In genomic region chr2:113504081-113504480, GRCh38 we compare ENCODE assay signal across 10 cellular contexts. TPM values are rescaled to one million over a fixed set of nuclear protein-coding genes. Genes with fewer than 3 reads are reported as not detected.
DNase-seq lines count a peak whose midpoint lies in the region; ATAC-seq, FAIRE-seq and TF ChIP-seq lines count a peak whose summit lies in the region.
"Not testable (repeated sequence)": the region's sequence is repeated elsewhere in the genome, so short reads cannot be mapped to it uniquely, and the experiment has no call there.
"Had no signal": no experiment of that assay in that cellular context is flagged by ENCODE, and none has a peak within 500 bp of the region (broad histone marks: within the 10 kb centered on the region; RNA-seq: fewer than 3 reads in every experiment).

No MANE protein-coding gene starts in this region.

- 16% methylated on average over 5 of the region's 23 CpGs; no CpG with 5 or more reads in 1 of the 2 experiments for WGBS in endodermal cell (ENCODE audit: insufficient coverage in 1 of 2, insufficient read length in 1 of 2), 2 experiments
- WGBS in HepG2 (ENCODE audit: low lambda C conversion rate), result 4% methylated on average over 14 of the region's 23 CpGs
- WGBS in neuronal stem cell (ENCODE audit: extremely low coverage in 2 of 2, insufficient read length in 2 of 2, insufficient replicate concordance in 1 of 2), 2 donors, result no CpG with 5 or more reads among the region's 23 CpGs

- TF ChIP-seq RAD21 in HepG2 (CRISPR knock-in tag; IDR thresholded peaks at IDR 0.05), result not testable (repeated sequence)

- not testable (repeated sequence) for H3K36me3 ChIP-seq in endodermal cell (ENCODE audit: control insufficient read depth, insufficient read depth, low read length); HepG2 (replicated peaks in 1 of 2; ENCODE audit: control insufficient read depth in 1 of 2, insufficient read depth in 2 of 2, low read length in 2 of 2); neuronal stem cell (replicated peaks in 1 of 2; ENCODE audit: control insufficient read depth in 2 of 2, insufficient read depth in 2 of 2, low read length in 2 of 2); thoracic aorta

- H3K27me3 ChIP-seq in HL-60 (ENCODE audit: insufficient read depth, poor library complexity, severe bottlenecking); thoracic aorta (replicated peaks; ENCODE audit: insufficient read depth): not testable (repeated sequence)
- H3K27me3 ChIP-seq in endodermal cell (ENCODE audit: control insufficient read depth, insufficient read depth, low read length, poor library complexity, severe bottlenecking), result peaks cover 79% of the 10 kb centered on the region
- peaks cover 0 to 19% of the 10 kb centered on the region in 2 experiments; a peak in 4 of 5 replicates for H3K27me3 ChIP-seq in HepG2 (ENCODE audit: control insufficient read depth in 1 of 2, insufficient read depth in 2 of 2, low read length in 2 of 2)
- H3K27me3 ChIP-seq in neuronal stem cell (ENCODE audit: control insufficient read depth in 3 of 3, insufficient read depth in 3 of 3, low read depth in 1 of 3, low read length in 3 of 3), result peaks cover 3 to 40% (median 35%) of the 10 kb centered on the region in 3 experiments

- H4K91ac ChIP-seq in neuronal stem cell (ENCODE audit: low read depth, low read length, poor library complexity), result not testable (repeated sequence)

- peak overlapping the region; percentile 6; the same call in 1 of the 2 replicates for H3K4me3 Mint-ChIP-seq in WTC11
- H3K4me3 Mint-ChIP-seq in activated T-helper 2 cell treated with anti-CD3 and anti-CD28 coated beads, Interferon-gamma antibody, Interleukin-2, Interleukin-4, amounts not matched to agents 10 μg/mL and 5 μg/mL and 100 μg/mL, durations not matched to agents 14 hours and 24 hours and 36 hours (ENCODE audit: low read depth), result peak overlapping the region; percentile 39
- H3K4me3 Mint-ChIP-seq in endodermal cell, result not testable (repeated sequence)

- not testable (repeated sequence) for H2BK5ac ChIP-seq in neuronal stem cell (ENCODE audit: low read length)

- H3K4me3 ChIP-seq in HL-60 (replicated peaks; ENCODE audit: insufficient read depth, low read length) (peak overlapping the region; percentile 53), HepG2 (replicated peaks in 1 of 3; ENCODE audit: insufficient read depth in 1 of 3, low read depth in 2 of 3, low read length in 3 of 3) (peak overlapping the region in 2 of 3 experiments; percentile 58 to 75; a peak in 2 of 6 replicates), thoracic aorta (peak overlapping the region; percentile 76)
- not testable (repeated sequence) for H3K4me3 ChIP-seq in endodermal cell (ENCODE audit: low read length); neuronal stem cell (ENCODE audit: low read length in 2 of 2)

- POLR2A ChIA-PET in WTC11 (lab: Charles Lee); HepG2 (lab: Yijun Ruan, JAX): not testable (repeated sequence)

- TF ChIP-seq EP300 in HepG2 (IDR thresholded peaks at IDR 0.05; ENCODE audit: low read depth in 2 of 2, low read length in 2 of 2); HepG2 (CRISPR knock-in tag; IDR thresholded peaks at IDR 0.05; ENCODE audit: borderline replicate concordance): not testable (repeated sequence)

- in situ Hi-C loops in HepG2 (cut with HindIII; ENCODE audit: extremely low pct_ligation_motif_present, low pct_unique_long_range_greater_than_20kb), result not testable (repeated sequence)

- not testable (repeated sequence) for H2BK12ac ChIP-seq in neuronal stem cell (ENCODE audit: low read length)

- ATAC-seq in WTC11 (0 out of 2 replicates have a peak, but pooled peaks have one; percentile 6), HepG2 (0 out of 3 replicates have a peak, but pooled peaks have one; percentile 1)
- ATAC-seq in thoracic aorta (ENCODE audit: insufficient number of reproducible peaks, low FRiP score, low read depth), result not testable (repeated sequence)

- not testable (repeated sequence) for H3K27ac Mint-ChIP-seq in WTC11; activated T-helper 2 cell treated with anti-CD3 and anti-CD28 coated beads, Interferon-gamma antibody, Interleukin-2, Interleukin-4, amounts not matched to agents 10 μg/mL and 5 μg/mL and 100 μg/mL, durations not matched to agents 14 hours and 24 hours and 36 hours; endodermal cell

- not testable (repeated sequence) for H3K23ac ChIP-seq in neuronal stem cell (ENCODE audit: low read depth, low read length, poor library complexity)

- not testable (repeated sequence) for H3K4me1 Mint-ChIP-seq in WTC11, endodermal cell
- H3K4me1 Mint-ChIP-seq in activated T-helper 2 cell treated with anti-CD3 and anti-CD28 coated beads, Interferon-gamma antibody, Interleukin-2, Interleukin-4, amounts not matched to agents 10 μg/mL and 5 μg/mL and 100 μg/mL, durations not matched to agents 14 hours and 24 hours and 36 hours (ENCODE audit: low read depth), result peaks cover 15% of the 10 kb centered on the region

- TF ChIP-seq CTCF in HL-60 (IDR thresholded peaks at IDR 0.05; ENCODE audit: insufficient read depth, low read length); WTC11 (IDR thresholded peaks at IDR 0.05); endodermal cell (conservative IDR thresholded peaks at IDR 0.05); HepG2 (CRISPR knock-in tag; IDR thresholded peaks at IDR 0.05); thoracic aorta (IDR thresholded peaks at IDR 0.05): not testable (repeated sequence)

- BruUV-seq in HepG2 (replicated peaks; lab: Mats Ljungman, UMichigan), result not testable (repeated sequence)

- not testable (repeated sequence) for H3K9ac ChIP-seq in endodermal cell (ENCODE audit: extremely low read depth, low read length, poor library complexity, severe bottlenecking); HepG2 (ENCODE audit: insufficient read depth, low read depth, low read length); neuronal stem cell (ENCODE audit: low read depth, low read length, poor library complexity)

- H3K9me3 Mint-ChIP-seq in WTC11; activated T-helper 2 cell treated with anti-CD3 and anti-CD28 coated beads, Interferon-gamma antibody, Interleukin-2, Interleukin-4, amounts not matched to agents 10 μg/mL and 5 μg/mL and 100 μg/mL, durations not matched to agents 14 hours and 24 hours and 36 hours; endodermal cell: not testable (repeated sequence)

- not testable (repeated sequence) for H2BK15ac ChIP-seq in neuronal stem cell (ENCODE audit: low read length)

- intact Hi-C loops in activated T-helper 2 cell treated with anti-CD3 and anti-CD28 coated beads, Interferon-gamma antibody, Interleukin-2, Interleukin-4, amounts not matched to agents 10 μg/mL and 5 μg/mL and 100 μg/mL, durations not matched to agents 14 hours and 24 hours and 36 hours (cut with micrococcal nuclease), result loop anchor here (10.0 kb wide), 1 partner anchor 229 kb away; the partner anchor contains the start of gene PAX8
- intact Hi-C loops in HepG2 (cut with micrococcal nuclease; ENCODE audit: unreplicated experiment), result not testable (repeated sequence)

- H4K8ac ChIP-seq in neuronal stem cell (ENCODE audit: low read depth, low read length), result not testable (repeated sequence)

- not testable (repeated sequence) for H3K18ac ChIP-seq in neuronal stem cell (ENCODE audit: low read length)

- H3K14ac ChIP-seq in neuronal stem cell (ENCODE audit: low read length), result not testable (repeated sequence)

- DNase-seq in Daoy (ENCODE audit: low read depth) (peak; percentile 1), HL-60 (ENCODE audit: low read depth in 1 of 2, low spot score in 1 of 2) (peak in 1 of 2 experiments; percentile 68), endodermal cell (peak; percentile 48), neuronal stem cell (ENCODE audit: low spot score) (peak; percentile 14)
- DNase-seq in WTC11 (ENCODE audit: low spot score); activated T-helper 2 cell treated with anti-CD3 and anti-CD28 coated beads, Interferon-gamma antibody, Interleukin-2, Interleukin-4, amounts not matched to agents 10 μg/mL and 5 μg/mL and 100 μg/mL, durations not matched to agents 14 hours and 24 hours and 36 hours (ENCODE audit: low spot score); HepG2 (ENCODE audit: low spot score); thoracic aorta (ENCODE audit: low spot score): not testable (repeated sequence)

- not testable (repeated sequence) for H3K79me2 ChIP-seq in HepG2 (ENCODE audit: insufficient read depth, low read length)

- H2AK5ac ChIP-seq in neuronal stem cell (ENCODE audit: low read depth, low read length), result not testable (repeated sequence)

- CTCF ChIA-PET in WTC11 (lab: Charles Lee); HepG2 (lab: Yijun Ruan, JAX; ENCODE audit: low intra/inter-chr PET ratio, low total read pairs): not testable (repeated sequence)

- peak overlapping the region; percentile 92 for H3K4me2 ChIP-seq in HepG2 (ENCODE audit: low read depth, low read length)
- H3K4me2 ChIP-seq in neuronal stem cell (ENCODE audit: insufficient read depth, low read length, poor library complexity, severe bottlenecking), result not testable (repeated sequence)

- not testable (repeated sequence) for H3K79me1 ChIP-seq in neuronal stem cell (ENCODE audit: low read depth, low read length)

- H3K9me3 ChIP-seq in endodermal cell (ENCODE audit: control insufficient read depth, low read length); HepG2 (ENCODE audit: low read length); neuronal stem cell (replicated peaks in 1 of 2; ENCODE audit: control insufficient read depth in 2 of 2, insufficient read depth in 1 of 2, low read depth in 1 of 2, low read length in 2 of 2); thoracic aorta: not testable (repeated sequence)

- H3K27ac ChIP-seq in HL-60 (replicated peaks), result peak overlapping the region; percentile 83
- H3K27ac ChIP-seq in endodermal cell (ENCODE audit: low read depth, low read length); HepG2 (ENCODE audit: extremely low read length, insufficient read depth, low read length); neuronal stem cell (replicated peaks; ENCODE audit: low read length); thoracic aorta: not testable (repeated sequence)

- peaks cover 90% of the 10 kb centered on the region for H3K27me3 Mint-ChIP-seq in WTC11 (ENCODE audit: low read depth)
- H3K27me3 Mint-ChIP-seq in activated T-helper 2 cell treated with anti-CD3 and anti-CD28 coated beads, Interferon-gamma antibody, Interleukin-2, Interleukin-4, amounts not matched to agents 10 μg/mL and 5 μg/mL and 100 μg/mL, durations not matched to agents 14 hours and 24 hours and 36 hours (ENCODE audit: low read depth), result peaks cover 37% of the 10 kb centered on the region
- H3K27me3 Mint-ChIP-seq in endodermal cell (ENCODE audit: insufficient read depth), result peaks cover 70% of the 10 kb centered on the region

- H2AFZ ChIP-seq in HepG2 (ENCODE audit: low read length), result not testable (repeated sequence)
- peak overlapping the region; percentile 80 for H2AFZ ChIP-seq in neuronal stem cell (ENCODE audit: low read length)

- H4K20me1 ChIP-seq in HepG2 (ENCODE audit: insufficient read depth, low read length), result not testable (repeated sequence)

- TF ChIP-seq POLR2A in HepG2 (IDR thresholded peaks at IDR 0.05; ENCODE audit: insufficient read depth in 1 of 2, low read depth in 2 of 2, low read length in 2 of 2), result not testable (repeated sequence)

- H3K36me3 Mint-ChIP-seq in WTC11; activated T-helper 2 cell treated with anti-CD3 and anti-CD28 coated beads, Interferon-gamma antibody, Interleukin-2, Interleukin-4, amounts not matched to agents 10 μg/mL and 5 μg/mL and 100 μg/mL, durations not matched to agents 14 hours and 24 hours and 36 hours (ENCODE audit: low read depth); endodermal cell (ENCODE audit: low read depth): not testable (repeated sequence)

- not testable (repeated sequence) for FAIRE-seq in HepG2 (lab: Jason Lieb, UNC)

- H3K4me1 ChIP-seq in endodermal cell (ENCODE audit: control insufficient read depth, insufficient read depth, low read length); neuronal stem cell (ENCODE audit: control insufficient read depth in 2 of 2, insufficient read depth in 1 of 2, low read depth in 1 of 2, low read length in 2 of 2): not testable (repeated sequence)
- H3K4me1 ChIP-seq in HepG2 (ENCODE audit: insufficient read depth, low read length) (peaks cover 17% of the 10 kb centered on the region), thoracic aorta (ENCODE audit: control insufficient read depth in 1 of 2, low read depth in 2 of 2) (peaks cover 13 to 19% of the 10 kb centered on the region in 2 donors)

- not testable (repeated sequence) for H2BK120ac ChIP-seq in neuronal stem cell (ENCODE audit: low read depth, low read length)

- not testable (repeated sequence) for H3K4ac ChIP-seq in neuronal stem cell (ENCODE audit: low read length)

RNA-seq across cellular contexts. Expression of gene FOXD4L1, which starts 5.6 kb away (rescaled TPM):
- total RNA-seq in Daoy (2014; rRNA removed; shearing (Covaris generic)), result 0.11 TPM in 1 of 2 replicates, not detected in the other
- total RNA-seq in WTC11 (2021) (0.09 TPM in 1 of 3 replicates, not detected in the others), endodermal cell (under 1 TPM; 0.15 to 0.22 TPM), HepG2 (2016; rRNA removed; fragmentation: Illumina TruSeq; extraction: Trizol) (0.14 and 0.29 TPM in 2 replicates), thoracic aorta (under 1 TPM in 1 of 2 donors, not detected in 1; 0.21 TPM)
- total RNA-seq in activated T-helper 2 cell treated with anti-CD3 and anti-CD28 coated beads, Interferon-gamma antibody, Interleukin-2, Interleukin-4, amounts not matched to agents 10 μg/mL and 5 μg/mL and 100 μg/mL, durations not matched to agents 14 hours and 24 hours and 36 hours, result 0.14 and 0.30 TPM in 2 replicates
- 0.11 TPM for polyA plus RNA-seq in endodermal cell (2013, experiment 1 of 2)
- not detected for polyA plus RNA-seq in endodermal cell (2013, experiment 2 of 2)
- total RNA-seq in HepG2 (2016; cell fraction: cytosol; rRNA removed; fragmentation: Illumina TruSeq; extraction: Trizol; ENCODE audit: low read depth), result not detected in 2 replicates
- 0.30 TPM in 1 of 2 replicates, not detected in the other for total RNA-seq in HepG2 (2016; cell fraction: insoluble cytoplasmic fraction; rRNA removed; fragmentation: Illumina TruSeq; extraction: Trizol)
- 0.07 and 0.15 TPM in 2 replicates for total RNA-seq in HepG2 (2016; cell fraction: membrane; rRNA removed; fragmentation: Illumina TruSeq; extraction: Trizol)
- 0.71 and 0.72 TPM in 2 replicates for total RNA-seq in HepG2 (2016; cell fraction: nucleus; rRNA removed; fragmentation: Illumina TruSeq; extraction: Trizol)
- polyA plus RNA-seq in HepG2 (2011; rRNA removed), result 0.18 and 0.26 TPM in 2 replicates
- polyA plus RNA-seq in HepG2 (2011; cell fraction: cytosol; rRNA removed), result 0.09 and 0.12 TPM in 2 replicates
- polyA plus RNA-seq in HepG2 (2011; cell fraction: nucleus; rRNA removed), result 1.4 TPM in 2 replicates
- polyA plus RNA-seq in HepG2 (2012), result 0.05 and 0.20 TPM in 2 replicates
- polyA plus RNA-seq in HepG2 (2016; cell fraction: cytosol; fragmentation: Illumina TruSeq; extraction: Trizol; ENCODE audit: low read depth), result 0.07 and 0.08 TPM in 2 replicates
- 0.17 TPM in 1 of 2 replicates, not detected in the other for polyA plus RNA-seq in HepG2 (2016; cell fraction: insoluble cytoplasmic fraction; fragmentation: Illumina TruSeq; extraction: Trizol; ENCODE audit: low read depth)
- 0.21 and 0.22 TPM in 2 replicates for polyA plus RNA-seq in HepG2 (2016; cell fraction: membrane; fragmentation: Illumina TruSeq; extraction: Trizol; ENCODE audit: low read depth)
- polyA plus RNA-seq in HepG2 (2016; cell fraction: nucleus; fragmentation: Illumina TruSeq; extraction: Trizol; ENCODE audit: insufficient read depth, low read depth), result 1.1 and 1.6 TPM in 2 replicates
- 0.16 and 0.70 TPM in 2 replicates for polyA minus RNA-seq in HepG2 (2011; rRNA and poly(A)+ RNA removed; ENCODE audit: low replicate concordance)
- not detected in 2 replicates for polyA minus RNA-seq in HepG2 (2011; cell fraction: cytosol; rRNA and poly(A)+ RNA removed)
- polyA minus RNA-seq in HepG2 (2011; cell fraction: nucleus; rRNA and poly(A)+ RNA removed), result 2.8 and 4.1 TPM in 2 replicates
- not detected for polyA plus RNA-seq in neuronal stem cell (2013, experiment 1 of 2)
- polyA plus RNA-seq in neuronal stem cell (2013, experiment 2 of 2), result 0.01 TPM
- total RNA-seq: CD4-positive, alpha-beta T cell had no signal
- polyA plus RNA-seq: fibroblast of lung had no signal
